8 cellular contexts compared by ENCODE assay signal in genomic region chr2:208025814-208026184, GRCh38. TPM values are rescaled to one million over a fixed set of nuclear protein-coding genes. Genes with fewer than 3 reads are reported as not detected.
DNase-seq lines count a peak whose midpoint lies in the region; ATAC-seq, FAIRE-seq and TF ChIP-seq lines count a peak whose summit lies in the region.

No MANE protein-coding gene starts in this region.

- RAD21 ChIA-PET in HCT116 (lab: Charles Lee; ENCODE audit: low non-redundant PET in 1 of 2, low total read pairs in 2 of 2, uncharacterized antibody in 2 of 2, unreplicated experiment in 2 of 2), result no interaction called here

- H3K36me3 ChIP-seq in HCT116 (ENCODE audit: control insufficient read depth in 1 of 2, insufficient read depth in 2 of 2, low read length in 2 of 2), result no peaks in the 10 kb centered on the region
- no peaks in the 10 kb centered on the region for H3K36me3 ChIP-seq in PC-9 (ENCODE audit: low read depth)
- no peaks in the 10 kb centered on the region for H3K36me3 ChIP-seq in kidney (ENCODE audit: control insufficient read depth in 1 of 2, insufficient read depth in 2 of 2, low read length in 2 of 2)

- BruUV-seq in HCT116 (replicated peaks; lab: Mats Ljungman, UMichigan), result TSS peak; percentile 59
- no TSS peak for BruUV-seq in PC-9 (replicated peaks; lab: Mats Ljungman, UMichigan)

- TF ChIP-seq CTCF in HCT116 (IDR thresholded peaks at IDR 0.05 in 2 of 3, conservative IDR thresholded peaks at IDR 0.05 in 1 of 3; ENCODE audit: borderline replicate concordance in 1 of 3, insufficient read depth in 1 of 3, low read depth in 2 of 3, low read length in 2 of 3), result no peak
- TF ChIP-seq CTCF in PC-9 (conservative IDR thresholded peaks at IDR 0.05), result no peak
- no peak for TF ChIP-seq CTCF in astrocyte of the cerebellum (IDR thresholded peaks at IDR 0.05; ENCODE audit: low read depth, low read length, missing control alignments)
- no peak for TF ChIP-seq CTCF in kidney (IDR thresholded peaks at IDR 0.05; ENCODE audit: borderline replicate concordance, extremely low read depth, insufficient read depth)

- H3K4me3 ChIP-seq in HCT116 (replicated peaks in 1 of 2; ENCODE audit: low read depth in 1 of 2, low read length in 2 of 2), result peak overlapping the region; percentile 63 to 92
- H3K4me3 ChIP-seq in PC-9, result peak overlapping the region; percentile 83; the same call in 1 of the 2 replicates
- H3K4me3 ChIP-seq in astrocyte of the cerebellum (ENCODE audit: low read depth, low read length), result peak overlapping the region; percentile 79
- H3K4me3 ChIP-seq in kidney (ENCODE audit: low read length in 2 of 2), result peak overlapping the region; percentile 93 to 96

- CTCF ChIA-PET in HCT116 (lab: Charles Lee), result interaction anchor here (2.4 kb wide), 1 partner anchor 14 kb away, joined by 10 read pairs; no protein-coding TSS in a partner anchor
- CTCF ChIA-PET in PC-9 (lab: Charles Lee), result no interaction called here

- in situ Hi-C loops in astrocyte of the cerebellum (cut with HindIII; ENCODE audit: low sequenced_read_pairs), result loop anchor here (10.0 kb wide), 1 partner anchor 271 kb away; no protein-coding TSS in a partner anchor

- H3K9me3 ChIP-seq in HCT116 (ENCODE audit: control insufficient read depth in 1 of 2, insufficient read depth in 1 of 2, low read depth in 1 of 2, low read length in 2 of 2), result no peaks in the 10 kb centered on the region
- no peaks in the 10 kb centered on the region for H3K9me3 ChIP-seq in PC-9 (ENCODE audit: insufficient read depth, low read depth)
- no peaks in the 10 kb centered on the region for H3K9me3 ChIP-seq in kidney (ENCODE audit: control insufficient read depth in 1 of 2, low read length in 2 of 2)

- H3K9ac ChIP-seq in HCT116 (ENCODE audit: low read length), result peak overlapping the region; percentile 63
- peak overlapping the region; percentile 21 to 66 for H3K9ac ChIP-seq in kidney (ENCODE audit: low read length in 2 of 2)

- peak overlapping the region; percentile 92 for H2AFZ ChIP-seq in HCT116 (ENCODE audit: low read depth, low read length, poor library complexity, severe bottlenecking)
- H2AFZ ChIP-seq in PC-9, result peak overlapping the region; percentile 89

- peak; percentile 16 for ATAC-seq in HCT116
- ATAC-seq in HG03025 (IDR thresholded peaks at IDR 0.05; ENCODE audit: low FRiP score, unreplicated experiment), result no peak

- no peak for FAIRE-seq in kidney (lab: Jason Lieb, UNC)

- DNase-seq in DMS79 treated with DMSO at 0.1 percent for 48 hours (lab: John Stamatoyannopoulos, UW) (peak; percentile 46), HCT116 (ENCODE audit: low read depth, low spot score) (no peak), PC-9 (no peak), astrocyte of the cerebellum (ENCODE audit: low read depth) (no peak), kidney (no peak), HCEC 1CT (no peak)
- DNase-seq in stimulated activated CD8-positive, alpha-beta memory T cell treated with anti-CD3 and anti-CD28 coated beads, Interleukin-12 subunit alpha, Interleukin-12 subunit beta, amount 100 ng/mL, for 4 hours (ENCODE audit: low read depth), result peak; percentile 2

- H3K79me2 ChIP-seq in HCT116 (ENCODE audit: insufficient read depth, low read length) (no peaks in the 10 kb centered on the region), PC-9 (ENCODE audit: low read depth) (peaks cover 12% of the 10 kb centered on the region)

- intact Hi-C loops in HCT116 (cut with micrococcal nuclease), result no loop called here
- intact Hi-C loops in PC-9 (cut with micrococcal nuclease; ENCODE audit: unreplicated experiment), result no loop called here
- intact Hi-C loops in kidney (cut with DNase I), result no loop called here

- no peaks in the 10 kb centered on the region for H4K20me1 ChIP-seq in HCT116 (ENCODE audit: insufficient read depth)
- H4K20me1 ChIP-seq in PC-9 (ENCODE audit: insufficient read depth), result no peaks in the 10 kb centered on the region

- POLR2A ChIA-PET in HCT116 (lab: Charles Lee), result interaction anchor here (1.6 kb wide), 1 partner anchor 9 kb away, joined by 3 read pairs; no protein-coding TSS in a partner anchor
- POLR2A ChIA-PET in PC-9 (lab: Charles Lee; ENCODE audit: unreplicated experiment), result interaction anchor here (0.5 kb wide), 1 partner anchor 921 kb away, joined by 3 read pairs; no protein-coding TSS in a partner anchor

- H3K4me2 ChIP-seq in HCT116 (ENCODE audit: low read length) (peak overlapping the region; percentile 80), PC-9 (peak overlapping the region; percentile 77)

- H3K27ac ChIP-seq in HCT116 (ENCODE audit: low read depth, low read length) (peak overlapping the region; percentile 29), PC-9 (peak overlapping the region; percentile 16; the same call in 1 of the 2 replicates), kidney (ENCODE audit: low read depth in 2 of 2, low read length in 2 of 2) (peak overlapping the region; percentile 39 to 63)

- no peaks in the 10 kb centered on the region; the same call in 1 of the 2 replicates for H3F3A ChIP-seq in PC-9 (ENCODE audit: insufficient read depth, low read depth)

- TF ChIP-seq RAD21 in HCT116 (IDR thresholded peaks at IDR 0.05; ENCODE audit: low read depth), result no peak

- no peak for TF ChIP-seq POLR2A in HCT116 (IDR thresholded peaks at IDR 0.05; ENCODE audit: borderline replicate concordance, extremely low read depth, insufficient read depth, insufficient read length)

- H3K27me3 ChIP-seq in HCT116 (ENCODE audit: insufficient read depth, low read length), result no peaks in the 10 kb centered on the region
- no peaks in the 10 kb centered on the region for H3K27me3 ChIP-seq in PC-9 (ENCODE audit: insufficient read depth, low read depth)

- H3K4me1 ChIP-seq in HCT116 (ENCODE audit: control insufficient read depth in 1 of 2, insufficient read depth in 2 of 2, low read length in 2 of 2), result peaks cover 2 to 15% of the 10 kb centered on the region in 2 experiments; a peak in 2 of 4 replicates
- peaks cover 8% of the 10 kb centered on the region for H3K4me1 ChIP-seq in PC-9 (replicated peaks; ENCODE audit: insufficient read depth)
- H3K4me1 ChIP-seq in kidney (ENCODE audit: control insufficient read depth in 1 of 2, insufficient read depth in 1 of 2, low read depth in 1 of 2, low read length in 2 of 2), result peaks cover 0 to 4% of the 10 kb centered on the region in 2 donors

- H3K9me2 ChIP-seq in HCT116 (ENCODE audit: insufficient read depth) (no peaks in the 10 kb centered on the region), PC-9 (ENCODE audit: insufficient read depth) (no peaks in the 10 kb centered on the region)

TF ChIP-seq in HCT116, 20 proteins besides CTCF, POLR2A, EP300 and RAD21:
- TF ChIP-seq ZFX (IDR thresholded peaks at IDR 0.05) (peak; percentile 46; the same call in 1 of the 2 replicates), MAX (IDR thresholded peaks at IDR 0.05) (no peak)

RNA-seq across cellular contexts. Expression of gene PLEKHM3, which starts 0.5 kb away (rescaled TPM):
- total RNA-seq in HCT116 (2021; ENCODE audit: unreplicated experiment) (6.3 TPM), PC-9 (2021) (7.7 and 8.4 TPM in 2 replicates), kidney (13.5 TPM)
- 2.1 and 2.7 TPM in 2 replicates for polyA plus RNA-seq in HCT116 (2012)
- polyA plus RNA-seq in kidney (ENCODE audit: insufficient read depth, low read depth, low replicate concordance), result 4.2 TPM

Comparison
In these comparisons a context has a peak if more than half of its experiments do, and no peak if none do; other contexts are left out.
1. DNase-seq: peak in DMS79 treated with DMSO at 0.1 percent for 48 hours (single experiment) and stimulated activated CD8-positive, alpha-beta memory T cell treated with anti-CD3 and anti-CD28 coated beads, Interleukin-12 subunit alpha, Interleukin-12 subunit beta, amount 100 ng/mL, for 4 hours (single experiment); none in HCT116 (single experiment), PC-9 (0 of 2), astrocyte of the cerebellum (single experiment), kidney (single experiment) and HCEC 1CT (single experiment).
2. Peak in every context shown above with its lines, with median percentiles within 50 percentile points of each other: H3K27ac ChIP-seq and H3K4me3 ChIP-seq.